In genomic region chr9:116482740-116483139, GRCh38 we compare ENCODE assay signal across 18 cellular contexts.
DNase-seq lines count a peak whose midpoint lies in the region; ATAC-seq, FAIRE-seq and TF ChIP-seq lines count a peak whose summit lies in the region.
"Had no signal": no experiment of that assay in that cellular context is flagged by ENCODE, and none has a peak within 500 bp of the region (broad histone marks: within the 10 kb centered on the region; RNA-seq: fewer than 3 reads in every experiment).

No MANE protein-coding gene starts in this region.

- H3K27me3 ChIP-seq in H1 (replicated peaks in 1 of 4; ENCODE audit: control insufficient read depth in 3 of 4, extremely low read depth in 1 of 4, insufficient read depth in 3 of 4, low read length in 3 of 4), result no peaks in the 10 kb centered on the region
- H3K27me3 ChIP-seq in ovary, result no peaks in the 10 kb centered on the region
- no peaks in the 10 kb centered on the region for H3K27me3 ChIP-seq in Peyer's patch
- H3K27me3 ChIP-seq: adrenal gland, esophagus muscularis mucosa, pancreas had no signal

- H4K91ac ChIP-seq in H1 (replicated peaks; ENCODE audit: insufficient read length, low read length), result no peak overlapping the region

- H4K5ac ChIP-seq in H1 (ENCODE audit: insufficient read length, low read depth, low read length), result no peak overlapping the region

- WGBS in H1 (ENCODE audit: extremely low coverage in 1 of 2, insufficient coverage in 1 of 2, insufficient read length in 1 of 2, insufficient replicate concordance in 2 of 2, low coverage in 1 of 2, low lambda C conversion rate in 2 of 2, missing lambda C conversion rate in 1 of 2), 2 experiments, result 73% methylated on average over 1 of the region's 1 CpG; no CpG with 5 or more reads in 1 of the 2 experiments
- 44 to 86% (median 65%) methylated on average over 1 of the region's 1 CpG for WGBS in ovary, 3 donors

- TF ChIP-seq RAD21 in H1 (IDR thresholded peaks at IDR 0.05 in 1 of 2, conservative IDR thresholded peaks at IDR 0.05 in 1 of 2; ENCODE audit: low read depth in 2 of 2, low read length in 2 of 2), result no peak

- no peak overlapping the region for H2BK20ac ChIP-seq in H1 (ENCODE audit: low read length)

- no peak overlapping the region for H4K8ac ChIP-seq in H1 (ENCODE audit: extremely low read depth, insufficient read depth, low read length)

- H3K36me3 Mint-ChIP-seq in activated CD4-positive, alpha-beta T cell treated with anti-CD3 and anti-CD28 coated beads, Interleukin-2, amount 10 ng/mL, durations not matched to agents 24 days and 14 days (ENCODE audit: low read depth), result no peaks in the 10 kb centered on the region
- no peaks in the 10 kb centered on the region for H3K36me3 Mint-ChIP-seq in activated T-helper 17 cell treated with anti-CD3 and anti-CD28 coated beads, Interleukin-2, amount 50 U/mL, for 72 hours (ENCODE audit: low read depth)

- H3K79me1 ChIP-seq in H1 (ENCODE audit: low read depth, low read length), result no peaks in the 10 kb centered on the region

- H3K4me3 ChIP-seq in H1 (ENCODE audit: extremely low read depth in 1 of 4, insufficient read depth in 2 of 4, low read depth in 3 of 4, low read length in 4 of 4), result no peak overlapping the region
- no peak overlapping the region for H3K4me3 ChIP-seq in ovary
- H3K4me3 ChIP-seq in Peyer's patch, result no peak overlapping the region
- H3K4me3 ChIP-seq: adrenal gland, esophagus muscularis mucosa, pancreas, PC-9, thoracic aorta had no signal

- no peaks in the 10 kb centered on the region for H4K20me1 ChIP-seq in H1 (replicated peaks in 1 of 2; ENCODE audit: control insufficient read depth in 1 of 2, insufficient read depth in 2 of 2, low read length in 2 of 2)

- H2BK12ac ChIP-seq in H1 (ENCODE audit: low read depth, low read length), result no peak overlapping the region

- TF ChIP-seq CTCF in H1 (IDR thresholded peaks at IDR 0.05; ENCODE audit: control extremely low read depth in 1 of 3, insufficient read depth in 1 of 3, low read depth in 1 of 3, low read length in 3 of 3), result no peak
- TF ChIP-seq CTCF in ovary (IDR thresholded peaks at IDR 0.05), result no peak
- TF ChIP-seq CTCF in Peyer's patch (IDR thresholded peaks at IDR 0.05), result no peak

- no peak overlapping the region for H2AFZ ChIP-seq in H1 (ENCODE audit: low read length)
- H2AFZ ChIP-seq: PC-9 had no signal

- intact Hi-C loops in ovary (cut with DNase I), result no loop called here
- intact Hi-C loops in activated CD4-positive, alpha-beta T cell treated with anti-CD3 and anti-CD28 coated beads, Interleukin-2, amount 10 ng/mL, durations not matched to agents 24 days and 14 days (cut with micrococcal nuclease), result no loop called here

- CTCF ChIA-PET in H1 (lab: Charles Lee; ENCODE audit: partially characterized antibody), result interaction anchor here (0.8 to 7.9 kb wide), 4 partner anchors 10 to 334 kb away, joined by 3 to 51 read pairs (median 4); no protein-coding TSS in a partner anchor

- H3K79me2 ChIP-seq in H1 (ENCODE audit: control insufficient read depth in 1 of 2, insufficient read depth in 2 of 2, low read length in 2 of 2), result no peaks in the 10 kb centered on the region

- no peak overlapping the region for H3K27ac Mint-ChIP-seq in activated CD4-positive, alpha-beta T cell treated with anti-CD3 and anti-CD28 coated beads, Interleukin-2, amount 10 ng/mL, durations not matched to agents 24 days and 14 days
- no peak overlapping the region for H3K27ac Mint-ChIP-seq in activated T-helper 17 cell treated with anti-CD3 and anti-CD28 coated beads, Interleukin-2, amount 50 U/mL, for 72 hours
- H3K27ac Mint-ChIP-seq: activated CD4-positive, alpha-beta T cell treated with anti-CD3 and anti-CD28 coated beads for 36 hours; dendritic cell treated with granulocyte-macrophage colony-stimulating factor and Interleukin-4, amounts not matched to agents 40 ng/mL and 50 ng/mL, for 4 days had no signal

- H3K4me1 Mint-ChIP-seq in activated CD4-positive, alpha-beta T cell treated with anti-CD3 and anti-CD28 coated beads, Interleukin-2, amount 10 ng/mL, durations not matched to agents 24 days and 14 days, result no peaks in the 10 kb centered on the region
- H3K4me1 Mint-ChIP-seq in activated T-helper 17 cell treated with anti-CD3 and anti-CD28 coated beads, Interleukin-2, amount 50 U/mL, for 72 hours, result no peaks in the 10 kb centered on the region
- H3K4me1 Mint-ChIP-seq: activated CD4-positive, alpha-beta T cell treated with anti-CD3 and anti-CD28 coated beads for 36 hours had no signal

- H2BK5ac ChIP-seq in H1 (ENCODE audit: low read depth, low read length), result no peak overlapping the region

- POLR2A ChIA-PET in H1 (lab: Charles Lee; ENCODE audit: partially characterized antibody), result interaction anchor here (0.9 to 1.4 kb wide), 2 partner anchors 10 to 51 kb away, joined by 4 read pairs; no protein-coding TSS in a partner anchor

- H2BK120ac ChIP-seq in H1 (replicated peaks; ENCODE audit: low read depth, low read length), result no peak overlapping the region

- H3K9me3 ChIP-seq in H1 (ENCODE audit: insufficient read depth in 2 of 2, low read depth in 1 of 2, low read length in 1 of 2) (no peaks in the 10 kb centered on the region), ovary (no peaks in the 10 kb centered on the region), Peyer's patch (no peaks in the 10 kb centered on the region)
- H3K9me3 ChIP-seq: adrenal gland, esophagus muscularis mucosa, pancreas, thoracic aorta had no signal

- no peak overlapping the region for H3K4ac ChIP-seq in H1 (replicated peaks; ENCODE audit: insufficient read length, low read depth, low read length)

- no peak for ATAC-seq in HG03460 (IDR thresholded peaks at IDR 0.05; ENCODE audit: unreplicated experiment)
- no peak for ATAC-seq in activated T-helper 17 cell treated with anti-CD3 and anti-CD28 coated beads, Interleukin-2, amount 50 U/mL, for 72 hours (replicated peaks)
- ATAC-seq: activated CD4-positive, alpha-beta T cell treated with anti-CD3 and anti-CD28 coated beads for 36 hours had no signal

- H2BK15ac ChIP-seq in H1 (ENCODE audit: low read length), result peak overlapping the region; percentile 76; the same call in 1 of the 2 replicates

- no peak overlapping the region for H3K18ac ChIP-seq in H1 (ENCODE audit: extremely low read depth, low read length)

- no peak overlapping the region; the same call in 1 of the 2 replicates for H2AK5ac ChIP-seq in H1 (ENCODE audit: low read depth, low read length)

- H3K27ac ChIP-seq in H1 (ENCODE audit: low read depth, low read length) (no peak overlapping the region), ovary (no peak overlapping the region), Peyer's patch (no peak overlapping the region)
- H3K27ac ChIP-seq: pancreas, PC-9 had no signal

- no peaks in the 10 kb centered on the region for H3K9me3 Mint-ChIP-seq in activated CD4-positive, alpha-beta T cell treated with anti-CD3 and anti-CD28 coated beads, Interleukin-2, amount 10 ng/mL, durations not matched to agents 24 days and 14 days
- no peaks in the 10 kb centered on the region for H3K9me3 Mint-ChIP-seq in activated T-helper 17 cell treated with anti-CD3 and anti-CD28 coated beads, Interleukin-2, amount 50 U/mL, for 72 hours
- H3K9me3 Mint-ChIP-seq: dendritic cell treated with granulocyte-macrophage colony-stimulating factor and Interleukin-4, amounts not matched to agents 40 ng/mL and 50 ng/mL, for 4 days had no signal

- no peaks in the 10 kb centered on the region for H3K27me3 Mint-ChIP-seq in activated CD4-positive, alpha-beta T cell treated with anti-CD3 and anti-CD28 coated beads, Interleukin-2, amount 10 ng/mL, durations not matched to agents 24 days and 14 days
- H3K27me3 Mint-ChIP-seq in activated T-helper 17 cell treated with anti-CD3 and anti-CD28 coated beads, Interleukin-2, amount 50 U/mL, for 72 hours, result no peaks in the 10 kb centered on the region
- H3K27me3 Mint-ChIP-seq: activated CD4-positive, alpha-beta T cell treated with anti-CD3 and anti-CD28 coated beads for 36 hours; dendritic cell treated with granulocyte-macrophage colony-stimulating factor and Interleukin-4, amounts not matched to agents 40 ng/mL and 50 ng/mL, for 4 days had no signal

- TF ChIP-seq EP300 in H1 (IDR thresholded peaks at IDR 0.05; ENCODE audit: borderline replicate concordance in 1 of 2, low read depth in 2 of 2, low read length in 2 of 2) (no peak), ovary (IDR thresholded peaks at IDR 0.05) (no peak)

- H3K4me3 Mint-ChIP-seq in activated CD4-positive, alpha-beta T cell treated with anti-CD3 and anti-CD28 coated beads, Interleukin-2, amount 10 ng/mL, durations not matched to agents 24 days and 14 days, result no peak overlapping the region
- no peak overlapping the region for H3K4me3 Mint-ChIP-seq in activated T-helper 17 cell treated with anti-CD3 and anti-CD28 coated beads, Interleukin-2, amount 50 U/mL, for 72 hours
- H3K4me3 Mint-ChIP-seq: activated CD4-positive, alpha-beta T cell treated with anti-CD3 and anti-CD28 coated beads for 36 hours; dendritic cell treated with granulocyte-macrophage colony-stimulating factor and Interleukin-4, amounts not matched to agents 40 ng/mL and 50 ng/mL, for 4 days had no signal

- H3K56ac ChIP-seq in H1 (replicated peaks; ENCODE audit: insufficient read length, low read depth, low read length), result no peak overlapping the region

- no peak overlapping the region for H3K14ac ChIP-seq in H1 (ENCODE audit: insufficient read length)

- no peak overlapping the region for H3K9ac ChIP-seq in H1 (replicated peaks in 1 of 4; ENCODE audit: extremely low read depth in 1 of 4, low read depth in 3 of 4, low read length in 3 of 4)

- H3K23ac ChIP-seq in H1 (ENCODE audit: insufficient read length), result no peak overlapping the region

- H3K4me2 ChIP-seq in H1 (ENCODE audit: insufficient read depth in 1 of 2, low read depth in 2 of 2, low read length in 2 of 2), result no peak overlapping the region
- H3K4me2 ChIP-seq: PC-9 had no signal

- TF ChIP-seq POLR2A in H1 (IDR thresholded peaks at IDR 0.05; ENCODE audit: control extremely low read depth in 1 of 2, low read depth in 2 of 2, low read length in 2 of 2) (no peak), ovary (IDR thresholded peaks at IDR 0.05) (no peak), Peyer's patch (IDR thresholded peaks at IDR 0.05) (no peak)

- no peaks in the 10 kb centered on the region for H3K23me2 ChIP-seq in H1 (ENCODE audit: low read depth, low read length)

- no peaks in the 10 kb centered on the region for H3K36me3 ChIP-seq in H1 (ENCODE audit: control insufficient read depth in 2 of 4, insufficient read depth in 4 of 4, low read length in 3 of 4)
- no peaks in the 10 kb centered on the region for H3K36me3 ChIP-seq in ovary
- H3K36me3 ChIP-seq in Peyer's patch, result no peaks in the 10 kb centered on the region
- H3K36me3 ChIP-seq: adrenal gland, esophagus muscularis mucosa, pancreas, thoracic aorta had no signal

- H3K4me1 ChIP-seq in H1 (replicated peaks in 1 of 4; ENCODE audit: control insufficient read depth in 3 of 4, insufficient read depth in 4 of 4, low read length in 3 of 4), result peaks cover 0 to 6% (median 2%) of the 10 kb centered on the region in 4 experiments; a peak in 3 of 7 replicates
- H3K4me1 ChIP-seq in ovary (ENCODE audit: insufficient read depth), result peaks cover 7% of the 10 kb centered on the region
- no peaks in the 10 kb centered on the region for H3K4me1 ChIP-seq in Peyer's patch
- H3K4me1 ChIP-seq: adrenal gland, pancreas had no signal

- no peak for FAIRE-seq in H1 (lab: Jason Lieb, UNC)
- FAIRE-seq: pancreas had no signal

- peak; percentile 57 for DNase-seq in ELF-1 (ENCODE audit: low read depth, low spot score)
- peak; percentile 90 for DNase-seq in NCI-H2029 treated with DMSO at 0.1 percent for 48 hours (lab: John Stamatoyannopoulos, UW)
- DNase-seq in H1 (ENCODE audit: low read depth in 1 of 2, low spot score in 2 of 2), result peak in 1 of 2 experiments; percentile 47
- DNase-seq in ovary, result peak in 3 of 5 donors; percentile 11 to 55 (median 31)
- no peak for DNase-seq in activated CD4-positive, alpha-beta T cell treated with anti-CD3 and anti-CD28 coated beads, Interleukin-2, amount 10 ng/mL, durations not matched to agents 24 days and 14 days
- no peak for DNase-seq in Peyer's patch
- DNase-seq: activated CD4-positive, alpha-beta T cell treated with anti-CD3 and anti-CD28 coated beads for 36 hours; activated T-cell treated with anti-CD3 and anti-CD28 coated beads, Interleukin-2, amount 50 U/mL, for 1 hour; adrenal gland; DMS53; NCI-H2227 treated with DMSO at 0.1 percent for 48 hours had no signal

Comparison
In these comparisons a context has a peak if more than half of its experiments do, and no peak if none do; other contexts are left out.
1. DNase-seq: peak in ELF-1 (single experiment), NCI-H2029 treated with DMSO at 0.1 percent for 48 hours (single experiment) and ovary (3 of 5); none in activated CD4-positive, alpha-beta T cell treated with anti-CD3 and anti-CD28 coated beads, Interleukin-2, amount 10 ng/mL, durations not matched to agents 24 days and 14 days (single experiment) and Peyer's patch (0 of 3).